9 cellular contexts compared by ENCODE assay signal in the genomic region with DNA sequence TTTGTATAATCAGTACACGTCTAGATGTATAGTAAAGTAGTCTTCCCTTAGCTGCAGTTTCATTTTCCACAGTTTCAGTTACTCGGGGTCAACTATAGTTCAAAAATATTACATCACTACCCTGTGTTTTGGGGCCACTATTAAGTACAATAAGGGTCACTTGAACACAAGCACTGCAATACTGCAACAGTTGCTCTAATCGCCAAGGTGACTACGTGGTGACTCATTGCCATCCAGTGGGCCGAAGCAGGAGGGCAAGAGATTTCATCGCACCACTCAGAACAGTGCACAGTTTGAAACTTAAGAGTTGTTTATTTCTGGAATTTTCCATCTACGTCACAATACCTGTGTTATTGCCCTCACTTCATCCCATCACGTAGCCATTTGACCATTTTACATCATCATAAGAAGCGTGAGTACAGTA. TPM values are rescaled to one million over a fixed set of nuclear protein-coding genes. Genes with fewer than 3 reads are reported as not detected.
DNase-seq lines count a peak whose midpoint lies in the region; ATAC-seq lines count a peak whose summit lies in the region.
"Had no signal": no experiment of that assay in that cellular context is flagged by ENCODE, and none has a peak within 500 bp of the region (broad histone marks: within the 10 kb centered on the region; RNA-seq: fewer than 3 reads in every experiment).

TSS of gene ARL14EPL (plus strand) at position 379 of the 424 bp plus-strand sequence. CDS start 18,994 bp downstream, outside the sequence.

- intact Hi-C loops in sciatic nerve (cut with DNase I) = loop anchor here (10.0 kb wide), 1 partner anchor 1027 kb away; no protein-coding TSS in a partner anchor

- DNase-seq in AML-193 (lab: John Stamatoyannopoulos, UW) (peak; percentile 74), RPMI7951 (ENCODE audit: low read depth) (peak; percentile 84), fibroblast of the conjunctiva (ENCODE audit: low read depth) (peak; percentile 80), sciatic nerve (ENCODE audit: low spot score) (no peak), activated gamma-delta T cell treated with Interleukin-2 at 50 U/mL for 16 hours (no peak)
- no peak for DNase-seq in activated naive CD4-positive, alpha-beta T cell treated with Interleukin-2 at 50 U/mL for 16 hours

- ATAC-seq in GM18868 (IDR thresholded peaks at IDR 0.05; ENCODE audit: unreplicated experiment) = peak; percentile 61
- ATAC-seq in HG03108 (IDR thresholded peaks at IDR 0.05; ENCODE audit: unreplicated experiment) = peak; percentile 63
- peak; percentile 76 for ATAC-seq in sciatic nerve

RNA-seq across cellular contexts. Expression of gene ARL14EPL, which starts in this region (rescaled TPM):
- 0.20 TPM in 1 of 2 replicates, not detected in the other for total RNA-seq in RPMI7951 (2014; rRNA removed; shearing (Covaris generic))
- total RNA-seq in sciatic nerve = not detected
- total RNA-seq: mononuclear cell had no signal

Comparison
In these comparisons a context has a peak if more than half of its experiments do, and no peak if none do; other contexts are left out.
1. Peak in DNase-seq in RPMI7951; RNA of the gene not detected or under 1 TPM.
2. Peak in ATAC-seq in sciatic nerve; RNA of the gene not detected or under 1 TPM.
3. DNase-seq: peak in AML-193 (2 of 2) and fibroblast of the conjunctiva (single experiment); none in sciatic nerve (single experiment), activated gamma-delta T cell treated with Interleukin-2 at 50 U/mL for 16 hours (single experiment) and activated naive CD4-positive, alpha-beta T cell treated with Interleukin-2 at 50 U/mL for 16 hours (single experiment).
4. Peak in every context shown above with its lines, with median percentiles within 50 percentile points of each other: ATAC-seq.